In the genomic region with DNA sequence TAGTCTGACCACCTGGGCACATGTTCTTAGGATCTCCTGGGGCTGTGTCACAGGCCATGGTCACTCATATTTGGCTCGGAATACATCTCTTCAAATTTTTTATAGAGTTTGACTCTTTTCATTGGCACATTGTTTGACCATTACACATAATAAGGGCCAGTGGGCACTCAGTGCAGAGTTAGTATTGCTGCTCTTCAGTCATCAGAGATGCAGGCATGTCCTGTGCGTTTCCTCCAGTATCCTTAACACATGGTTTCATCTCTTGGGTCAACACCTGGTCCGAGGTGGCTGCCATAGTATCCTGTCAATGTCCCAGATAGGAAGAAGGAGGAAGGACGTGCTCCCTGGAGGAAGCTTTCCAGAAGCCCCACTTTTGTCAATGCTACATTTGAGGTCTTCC, we compare ENCODE assay signal across 21 cellular contexts.
DNase-seq lines count a peak whose midpoint lies in the region; ATAC-seq, FAIRE-seq and TF ChIP-seq lines count a peak whose summit lies in the region.
"Had no signal": no experiment of that assay in that cellular context is flagged by ENCODE, and none has a peak within 500 bp of the region (broad histone marks: within the 10 kb centered on the region; RNA-seq: fewer than 3 reads in every experiment).

No MANE protein-coding gene starts in this region.

- no peaks in the 10 kb centered on the region for H3K36me3 Mint-ChIP-seq in stimulated activated naive CD8-positive, alpha-beta T cell treated with anti-CD3 and anti-CD28 coated beads, Interleukin-15, Interleukin-2, amounts not matched to agents 100 ng/mL and 50 ng/mL, for 24 hours (ENCODE audit: low read depth)
- no peaks in the 10 kb centered on the region for H3K36me3 Mint-ChIP-seq in activated T-helper 2 cell treated with anti-CD3 and anti-CD28 coated beads, Interferon-gamma antibody, Interleukin-2, Interleukin-4, amounts not matched to agents 10 μg/mL and 5 μg/mL and 100 μg/mL, durations not matched to agents 14 hours and 24 hours and 36 hours (ENCODE audit: low read depth)
- H3K36me3 Mint-ChIP-seq in mesothelial cell of epicardium, result no peaks in the 10 kb centered on the region

- TF ChIP-seq POLR2A in body of pancreas (IDR thresholded peaks at IDR 0.05), result no peak

- ATAC-seq in stimulated activated naive CD8-positive, alpha-beta T cell treated with anti-CD3 and anti-CD28 coated beads, Interleukin-15, Interleukin-2, amounts not matched to agents 100 U/mL and 50 U/mL, for 24 hours, result no peak
- ATAC-seq in aorta (ENCODE audit: low FRiP score) (no peak), body of pancreas (no peak)
- ATAC-seq: left ventricle myocardium superior had no signal

- H3K4me1 ChIP-seq in aorta (ENCODE audit: control insufficient read depth in 1 of 2, insufficient read depth in 2 of 2, low read length in 2 of 2) (peaks cover 0 to 2% of the 10 kb centered on the region in 2 donors), body of pancreas (peaks cover 35% of the 10 kb centered on the region)

- no peak overlapping the region for H3K4me3 ChIP-seq in aorta (ENCODE audit: low read length in 2 of 2)
- no peak overlapping the region for H3K4me3 ChIP-seq in body of pancreas
- H3K4me3 ChIP-seq: dorsolateral prefrontal cortex, esophagus muscularis mucosa, skin epidermis, thoracic aorta had no signal

- H3K27ac Mint-ChIP-seq in stimulated activated naive CD8-positive, alpha-beta T cell treated with anti-CD3 and anti-CD28 coated beads, Interleukin-15, Interleukin-2, amounts not matched to agents 100 ng/mL and 50 ng/mL, for 24 hours, result peak overlapping the region; percentile 99
- H3K27ac Mint-ChIP-seq in activated T-helper 2 cell treated with anti-CD3 and anti-CD28 coated beads, Interferon-gamma antibody, Interleukin-2, Interleukin-4, amounts not matched to agents 10 μg/mL and 5 μg/mL and 100 μg/mL, durations not matched to agents 14 hours and 24 hours and 36 hours, result peak overlapping the region; percentile 96
- peak overlapping the region; percentile 31 for H3K27ac Mint-ChIP-seq in mesothelial cell of epicardium

- H3K27me3 Mint-ChIP-seq in stimulated activated naive CD8-positive, alpha-beta T cell treated with anti-CD3 and anti-CD28 coated beads, Interleukin-15, Interleukin-2, amounts not matched to agents 100 ng/mL and 50 ng/mL, for 24 hours, result no peaks in the 10 kb centered on the region
- no peaks in the 10 kb centered on the region for H3K27me3 Mint-ChIP-seq in activated T-helper 2 cell treated with anti-CD3 and anti-CD28 coated beads, Interferon-gamma antibody, Interleukin-2, Interleukin-4, amounts not matched to agents 10 μg/mL and 5 μg/mL and 100 μg/mL, durations not matched to agents 14 hours and 24 hours and 36 hours (ENCODE audit: low read depth)
- H3K27me3 Mint-ChIP-seq in mesothelial cell of epicardium (ENCODE audit: low read depth), result no peaks in the 10 kb centered on the region

- H3K36me3 ChIP-seq in aorta (ENCODE audit: control insufficient read depth in 1 of 2, insufficient read depth in 2 of 2, low read length in 1 of 2) (no peaks in the 10 kb centered on the region), body of pancreas (replicated peaks in 1 of 2; ENCODE audit: insufficient read depth in 1 of 2, low read depth in 2 of 2) (no peaks in the 10 kb centered on the region)
- H3K36me3 ChIP-seq: brain microvascular endothelial cell, esophagus muscularis mucosa, thoracic aorta had no signal

- H3K9me3 Mint-ChIP-seq in stimulated activated naive CD8-positive, alpha-beta T cell treated with anti-CD3 and anti-CD28 coated beads, Interleukin-15, Interleukin-2, amounts not matched to agents 100 ng/mL and 50 ng/mL, for 24 hours, result no peaks in the 10 kb centered on the region
- no peaks in the 10 kb centered on the region for H3K9me3 Mint-ChIP-seq in activated T-helper 2 cell treated with anti-CD3 and anti-CD28 coated beads, Interferon-gamma antibody, Interleukin-2, Interleukin-4, amounts not matched to agents 10 μg/mL and 5 μg/mL and 100 μg/mL, durations not matched to agents 14 hours and 24 hours and 36 hours
- no peaks in the 10 kb centered on the region for H3K9me3 Mint-ChIP-seq in mesothelial cell of epicardium

- H3K4me1 Mint-ChIP-seq in stimulated activated naive CD8-positive, alpha-beta T cell treated with anti-CD3 and anti-CD28 coated beads, Interleukin-15, Interleukin-2, amounts not matched to agents 100 ng/mL and 50 ng/mL, for 24 hours (ENCODE audit: low read depth), result peaks cover 93% of the 10 kb centered on the region
- peaks cover 79% of the 10 kb centered on the region for H3K4me1 Mint-ChIP-seq in activated T-helper 2 cell treated with anti-CD3 and anti-CD28 coated beads, Interferon-gamma antibody, Interleukin-2, Interleukin-4, amounts not matched to agents 10 μg/mL and 5 μg/mL and 100 μg/mL, durations not matched to agents 14 hours and 24 hours and 36 hours (ENCODE audit: low read depth)
- peaks cover 49% of the 10 kb centered on the region for H3K4me1 Mint-ChIP-seq in mesothelial cell of epicardium

- no peaks in the 10 kb centered on the region for H3K9me3 ChIP-seq in aorta (ENCODE audit: control insufficient read depth, low read length)
- H3K9me3 ChIP-seq in body of pancreas, result no peaks in the 10 kb centered on the region
- H3K9me3 ChIP-seq: esophagus muscularis mucosa, thoracic aorta had no signal

- H3K27me3 ChIP-seq in aorta (ENCODE audit: control insufficient read depth in 1 of 2, insufficient read depth in 2 of 2, low read length in 1 of 2) (no peaks in the 10 kb centered on the region), body of pancreas (no peaks in the 10 kb centered on the region)
- H3K27me3 ChIP-seq: brain microvascular endothelial cell, dorsolateral prefrontal cortex, esophagus muscularis mucosa had no signal

- intact Hi-C loops in activated T-helper 2 cell treated with anti-CD3 and anti-CD28 coated beads, Interferon-gamma antibody, Interleukin-2, Interleukin-4, amounts not matched to agents 10 μg/mL and 5 μg/mL and 100 μg/mL, durations not matched to agents 14 hours and 24 hours and 36 hours (cut with micrococcal nuclease), result loop anchor here (2.0 to 5.0 kb wide), 2 partner anchors 93 to 228 kb away; partner anchors contain the start of gene SUV39H2
- intact Hi-C loops in aorta (cut with DNase I) (loop anchor here (2.0 to 5.0 kb wide), 2 partner anchors 45 to 88 kb away; no protein-coding TSS in a partner anchor), body of pancreas (cut with DNase I) (no loop called here)

- FAIRE-seq in RCC 7860 (lab: Jason Lieb, UNC), result no peak
- FAIRE-seq: HTR-8/SVneo, TTC549 had no signal

- H3K4me3 Mint-ChIP-seq in stimulated activated naive CD8-positive, alpha-beta T cell treated with anti-CD3 and anti-CD28 coated beads, Interleukin-15, Interleukin-2, amounts not matched to agents 100 ng/mL and 50 ng/mL, for 24 hours, result peak overlapping the region; percentile 21
- H3K4me3 Mint-ChIP-seq in activated T-helper 2 cell treated with anti-CD3 and anti-CD28 coated beads, Interferon-gamma antibody, Interleukin-2, Interleukin-4, amounts not matched to agents 10 μg/mL and 5 μg/mL and 100 μg/mL, durations not matched to agents 14 hours and 24 hours and 36 hours (ENCODE audit: low read depth), result no peak overlapping the region
- no peak overlapping the region for H3K4me3 Mint-ChIP-seq in mesothelial cell of epicardium

- no peak for DNase-seq in stimulated activated naive CD8-positive, alpha-beta T cell treated with anti-CD3 and anti-CD28 coated beads, Interleukin-15, Interleukin-2, amounts not matched to agents 100 U/mL and 50 U/mL, for 24 hours
- no peak for DNase-seq in activated T-helper 2 cell treated with anti-CD3 and anti-CD28 coated beads, Interferon-gamma antibody, Interleukin-2, Interleukin-4, amounts not matched to agents 10 μg/mL and 5 μg/mL and 100 μg/mL, durations not matched to agents 14 hours and 24 hours and 36 hours (ENCODE audit: low spot score)
- DNase-seq in mesothelial cell of epicardium (ENCODE audit: low spot score in 2 of 2, unreplicated experiment in 2 of 2) (no peak), aorta (no peak), body of pancreas (no peak), 8988T (no peak), RCC 7860 (ENCODE audit: low spot score) (no peak)
- DNase-seq: activated effector memory CD4-positive, alpha-beta T cell treated with anti-CD3 and anti-CD28 coated beads, Interleukin-2, amount 50 U/mL, for 16 hours; brain microvascular endothelial cell; DMS53; dorsolateral prefrontal cortex; left ventricle myocardium superior; NCI-H1436; NCI-H774; stimulated activated CD4-positive, alpha-beta T cell treated with anti-CD3 and anti-CD28 coated beads, Interleukin-4, amount 100 ng/mL, for 24 hours had no signal

- TF ChIP-seq CTCF in mesothelial cell of epicardium (IDR thresholded peaks at IDR 0.05; ENCODE audit: unreplicated experiment), result no peak
- TF ChIP-seq CTCF in body of pancreas (IDR thresholded peaks at IDR 0.05), result no peak

- WGBS in aorta, 2 donors, result 75 to 78% methylated on average over 4 of the region's 4 CpGs
- 90 to 92% methylated on average over 4 of the region's 4 CpGs for WGBS in body of pancreas, 2 donors

- peak overlapping the region; percentile 16 to 69 for H3K27ac ChIP-seq in aorta (ENCODE audit: low read depth in 1 of 2, low read length in 2 of 2)
- no peak overlapping the region for H3K27ac ChIP-seq in body of pancreas
- H3K27ac ChIP-seq: brain microvascular endothelial cell, esophagus muscularis mucosa had no signal

Comparison
In these comparisons a context has a peak if more than half of its experiments do, and no peak if none do; other contexts are left out.
1. H3K27ac Mint-ChIP-seq: peak in every context shown above with its lines; median percentile 99 in stimulated activated naive CD8-positive, alpha-beta T cell treated with anti-CD3 and anti-CD28 coated beads, Interleukin-15, Interleukin-2, amounts not matched to agents 100 ng/mL and 50 ng/mL, for 24 hours; 96 in activated T-helper 2 cell treated with anti-CD3 and anti-CD28 coated beads, Interferon-gamma antibody, Interleukin-2, Interleukin-4, amounts not matched to agents 10 μg/mL and 5 μg/mL and 100 μg/mL, durations not matched to agents 14 hours and 24 hours and 36 hours; 31 in mesothelial cell of epicardium.
2. H3K27ac ChIP-seq: peak in aorta (2 of 2); none in body of pancreas (0 of 4).